Comparison of ENCODE assay signal across 10 cellular contexts in genomic region chr12:114669501-114670256, GRCh38. TPM values are rescaled to one million over a fixed set of nuclear protein-coding genes. Genes with fewer than 3 reads are reported as not detected.
DNase-seq lines count a peak whose midpoint lies in the region; ATAC-seq, FAIRE-seq and TF ChIP-seq lines count a peak whose summit lies in the region.
"Had no signal": no experiment of that assay in that cellular context is flagged by ENCODE, and none has a peak within 500 bp of the region (broad histone marks: within the 10 kb centered on the region; RNA-seq: fewer than 3 reads in every experiment).

No MANE protein-coding gene starts in this region.

- no peak overlapping the region for H4K5ac ChIP-seq in H1 (ENCODE audit: insufficient read length, low read depth, low read length)

- no peak for FAIRE-seq in H1 (lab: Jason Lieb, UNC)

- no peaks in the 10 kb centered on the region for H3K9me3 Mint-ChIP-seq in HFFc6
- H3K9me3 Mint-ChIP-seq: activated T-helper 17 cell treated with anti-CD3 and anti-CD28 coated beads, Interleukin-2, amount 50 U/mL, for 72 hours had no signal

- no peak overlapping the region for H3K9ac ChIP-seq in H1 (replicated peaks in 1 of 4; ENCODE audit: extremely low read depth in 1 of 4, low read depth in 3 of 4, low read length in 3 of 4)

- no peak overlapping the region for H3K14ac ChIP-seq in H1 (ENCODE audit: insufficient read length)

- H3K27me3 ChIP-seq in H1 (replicated peaks in 1 of 4; ENCODE audit: control insufficient read depth in 3 of 4, extremely low read depth in 1 of 4, insufficient read depth in 3 of 4, low read length in 3 of 4), result peaks cover 70 to 91% (median 88%) of the 10 kb centered on the region in 4 experiments

- H3K4me1 ChIP-seq in H1 (replicated peaks in 1 of 4; ENCODE audit: control insufficient read depth in 3 of 4, insufficient read depth in 4 of 4, low read length in 3 of 4) (peaks cover 0 to 48% (median 25%) of the 10 kb centered on the region in 4 experiments; a peak in 6 of 7 replicates), mesodermal cell (ENCODE audit: control insufficient read depth, insufficient read depth, low read length, poor library complexity, severe bottlenecking) (peaks cover 57% of the 10 kb centered on the region)

- no peak overlapping the region for H2AFZ ChIP-seq in H1 (ENCODE audit: low read length)

- peaks cover 5% of the 10 kb centered on the region; the same call in 1 of the 2 replicates for H3K23me2 ChIP-seq in H1 (ENCODE audit: low read depth, low read length)

- peak overlapping the region; percentile 39; the same call in 1 of the 2 replicates for H2BK5ac ChIP-seq in H1 (ENCODE audit: low read depth, low read length)

- no peaks in the 10 kb centered on the region for H3K79me2 ChIP-seq in H1 (ENCODE audit: control insufficient read depth in 1 of 2, insufficient read depth in 2 of 2, low read length in 2 of 2)

- H4K20me1 ChIP-seq in H1 (replicated peaks in 1 of 2; ENCODE audit: control insufficient read depth in 1 of 2, insufficient read depth in 2 of 2, low read length in 2 of 2), result peaks cover 11 to 12% of the 10 kb centered on the region in 2 experiments

- POLR2A ChIA-PET in H1 (lab: Charles Lee; ENCODE audit: partially characterized antibody), result interaction anchor here (1.4 to 5.9 kb wide), 5 partner anchors 9 to 29 kb away, joined by 4 to 45 read pairs (median 6); partner anchors contain the start of gene TBX3

- H3K27me3 Mint-ChIP-seq in HFFc6 (ENCODE audit: insufficient read depth), result peaks cover 35% of the 10 kb centered on the region

- H2BK20ac ChIP-seq in H1 (ENCODE audit: low read length), result no peak overlapping the region; the same call in 1 of the 2 replicates

- no peak overlapping the region for H2AK5ac ChIP-seq in H1 (ENCODE audit: low read depth, low read length)

- no peaks in the 10 kb centered on the region for H3K79me1 ChIP-seq in H1 (ENCODE audit: low read depth, low read length)

- intact Hi-C loops in posterior cingulate gyrus (cut with DNase I), result loop anchor here (5.0 to 10.0 kb wide), 2 partner anchors 495 to 963 kb away; no protein-coding TSS in a partner anchor

- H3K4me3 ChIP-seq in H1 (ENCODE audit: extremely low read depth in 1 of 4, insufficient read depth in 2 of 4, low read depth in 3 of 4, low read length in 4 of 4) (peak overlapping the region in 1 of 4 experiments; percentile 22; a peak in 2 of 8 replicates), mesodermal cell (ENCODE audit: extremely low read depth, insufficient read depth, low read length, poor library complexity, severe bottlenecking) (peak overlapping the region; percentile 23)

- H4K8ac ChIP-seq in H1 (ENCODE audit: extremely low read depth, insufficient read depth, low read length), result no peak overlapping the region

- H3K23ac ChIP-seq in H1 (ENCODE audit: insufficient read length), result no peak overlapping the region

- H3K56ac ChIP-seq in H1 (replicated peaks; ENCODE audit: insufficient read length, low read depth, low read length), result no peak overlapping the region

- TF ChIP-seq POLR2A in H1 (IDR thresholded peaks at IDR 0.05; ENCODE audit: control extremely low read depth in 1 of 2, low read depth in 2 of 2, low read length in 2 of 2), result no peak

- H3K4me1 Mint-ChIP-seq in HFFc6 (ENCODE audit: low read depth), result peaks cover 83% of the 10 kb centered on the region
- H3K4me1 Mint-ChIP-seq: activated T-helper 17 cell treated with anti-CD3 and anti-CD28 coated beads, Interleukin-2, amount 50 U/mL, for 72 hours had no signal

- no peak for TF ChIP-seq EP300 in H1 (IDR thresholded peaks at IDR 0.05; ENCODE audit: borderline replicate concordance in 1 of 2, low read depth in 2 of 2, low read length in 2 of 2)

- H3K4me3 Mint-ChIP-seq in HFFc6, result peak overlapping the region; percentile 99
- H3K4me3 Mint-ChIP-seq: activated T-helper 17 cell treated with anti-CD3 and anti-CD28 coated beads, Interleukin-2, amount 50 U/mL, for 72 hours had no signal

- H2BK12ac ChIP-seq in H1 (ENCODE audit: low read depth, low read length), result peak overlapping the region; percentile 96; the same call in 1 of the 2 replicates

- TF ChIP-seq CTCF in 22Rv1 (IDR thresholded peaks at IDR 0.05) (no peak), HFFc6 (IDR thresholded peaks at IDR 0.05) (no peak), H1 (IDR thresholded peaks at IDR 0.05; ENCODE audit: control extremely low read depth in 1 of 3, insufficient read depth in 1 of 3, low read depth in 1 of 3, low read length in 3 of 3) (no peak)

- H3K9me3 ChIP-seq in H1 (ENCODE audit: insufficient read depth in 2 of 2, low read depth in 1 of 2, low read length in 1 of 2) (no peaks in the 10 kb centered on the region), mesodermal cell (ENCODE audit: control insufficient read depth, low read length) (no peaks in the 10 kb centered on the region)

- CTCF ChIA-PET in H1 (lab: Charles Lee; ENCODE audit: partially characterized antibody), result interaction anchor here (0.6 to 1.4 kb wide), 8 partner anchors 14 to 1119 kb away, joined by 3 to 4 read pairs (median 3); partner anchors contain the start of gene TBX3

- H2BK15ac ChIP-seq in H1 (ENCODE audit: low read length), result no peak overlapping the region

- H3K4ac ChIP-seq in H1 (replicated peaks; ENCODE audit: insufficient read length, low read depth, low read length), result no peak overlapping the region

- peak; percentile 81 for DNase-seq in HFFc6
- peak in 1 of 2 experiments; percentile 59 for DNase-seq in H1 (ENCODE audit: low read depth in 1 of 2, low spot score in 2 of 2)
- no peak for DNase-seq in SHP77 treated with DMSO at 0.1 percent for 48 hours (lab: John Stamatoyannopoulos, UW)
- no peak for DNase-seq in posterior cingulate gyrus
- DNase-seq: NCI-H2227 treated with DMSO at 0.1 percent for 48 hours had no signal

- peak overlapping the region; percentile 99 for H3K27ac ChIP-seq in 22Rv1
- H3K27ac ChIP-seq in H1 (ENCODE audit: low read depth, low read length), result no peak overlapping the region
- H3K27ac ChIP-seq in mesodermal cell (ENCODE audit: low read depth, low read length, severe bottlenecking), result peak overlapping the region; percentile 85

- H3K36me3 ChIP-seq in H1 (ENCODE audit: control insufficient read depth in 2 of 4, insufficient read depth in 4 of 4, low read length in 3 of 4), result no peaks in the 10 kb centered on the region
- H3K36me3 ChIP-seq in mesodermal cell (ENCODE audit: control insufficient read depth, insufficient read depth, low read length), result peaks cover 32% of the 10 kb centered on the region

- TF ChIP-seq RAD21 in H1 (IDR thresholded peaks at IDR 0.05 in 1 of 2, conservative IDR thresholded peaks at IDR 0.05 in 1 of 2; ENCODE audit: low read depth in 2 of 2, low read length in 2 of 2), result no peak

- no peak overlapping the region for H4K91ac ChIP-seq in H1 (replicated peaks; ENCODE audit: insufficient read length, low read length)

- no peak for ATAC-seq in GM21528 (IDR thresholded peaks at IDR 0.05; ENCODE audit: low FRiP score, unreplicated experiment)
- ATAC-seq in GM21737 (IDR thresholded peaks at IDR 0.05; ENCODE audit: unreplicated experiment), result no peak
- ATAC-seq: activated T-helper 17 cell treated with anti-CD3 and anti-CD28 coated beads, Interleukin-2, amount 50 U/mL, for 72 hours had no signal

- H3K36me3 Mint-ChIP-seq in HFFc6 (ENCODE audit: low read depth), result peaks cover 47% of the 10 kb centered on the region

- H3K27ac Mint-ChIP-seq in HFFc6, result peak overlapping the region; percentile 99
- H3K27ac Mint-ChIP-seq: activated T-helper 17 cell treated with anti-CD3 and anti-CD28 coated beads, Interleukin-2, amount 50 U/mL, for 72 hours had no signal

- peak overlapping the region; percentile 56 to 60 for H3K4me2 ChIP-seq in H1 (ENCODE audit: insufficient read depth in 1 of 2, low read depth in 2 of 2, low read length in 2 of 2)

- no peak overlapping the region for H3K18ac ChIP-seq in H1 (ENCODE audit: extremely low read depth, low read length)

- WGBS in H1 (ENCODE audit: extremely low coverage in 1 of 2, insufficient coverage in 1 of 2, insufficient read length in 1 of 2, insufficient replicate concordance in 2 of 2, low coverage in 1 of 2, low lambda C conversion rate in 2 of 2, missing lambda C conversion rate in 1 of 2), 2 experiments, result 3% methylated on average over 31 of the region's 31 CpGs; no CpG with 5 or more reads in 1 of the 2 experiments
- WGBS in mesodermal cell (ENCODE audit: insufficient coverage in 2 of 2), 2 experiments, result 1% methylated on average over 15 to 19 of the region's 31 CpGs

- no peak overlapping the region for H2BK120ac ChIP-seq in H1 (replicated peaks; ENCODE audit: low read depth, low read length)

TF ChIP-seq in H1, 55 proteins besides CTCF, POLR2A, EP300 and RAD21:
- TF ChIP-seq EZH2 (IDR thresholded peaks at IDR 0.05; ENCODE audit: low read depth, low read length, severe bottlenecking) (peak; percentile 90), TCF12 (IDR thresholded peaks at IDR 0.05; ENCODE audit: low read depth, low read length) (0 out of 2 replicates have a peak, but pooled peaks have one; percentile 5), BACH1 (IDR thresholded peaks at IDR 0.05; ENCODE audit: low read length) (no peak), SUZ12 (IDR thresholded peaks at IDR 0.05; ENCODE audit: low read length) (peak; percentile 93), SP1 (IDR thresholded peaks at IDR 0.05; ENCODE audit: low read depth, low read length) (peak; percentile 63), RNF2 (IDR thresholded peaks at IDR 0.05; ENCODE audit: borderline replicate concordance, low read depth, low read length, missing control alignments, poor library complexity, severe bottlenecking) (peak; percentile 99)
TF ChIP-seq in H1: peak in this region for 5.

RNA-seq across cellular contexts. Expression of gene TBX3, which starts 14.3 kb away (rescaled TPM):
- total RNA-seq in HFFc6 (2021; fragmentation: NEBNext Ultra II Directional; extraction: Animal tissue kit (Norgen Biotek cat#: 25700)), result 100 to 1,000 TPM; 108 to 145 (median 127) TPM
- 0.29 and 1.0 TPM in 2 replicates for total RNA-seq in H1 (2021; fragmentation: NEBNext Ultra II Directional; extraction: Animal tissue kit (Norgen Biotek cat#: 25700))
- 0.09 TPM in 2 replicates for polyA plus RNA-seq in H1 (2011; rRNA removed)
- polyA plus RNA-seq in H1 (2011; cell fraction: cytosol; rRNA removed), result 0.09 TPM
- 0.20 TPM for polyA plus RNA-seq in H1 (2011; cell fraction: nucleus; rRNA removed)
- polyA plus RNA-seq in H1 (2012, experiment 1 of 2), result 0.12 to 0.38 TPM (median 0.24 TPM) in 4 replicates
- 0.18 TPM for polyA plus RNA-seq in H1 (2012, experiment 2 of 2)
- polyA plus RNA-seq in H1 (2013, experiment 1 of 2), result 0.30 TPM
- polyA plus RNA-seq in H1 (2013, experiment 2 of 2), result 0.13 TPM
- polyA minus RNA-seq in H1 (2011; rRNA and poly(A)+ RNA removed), result 0.09 TPM in 1 of 2 replicates, not detected in the other
- polyA minus RNA-seq in H1 (2011; cell fraction: cytosol; rRNA and poly(A)+ RNA removed), result 0.73 TPM
- 0.50 TPM for polyA minus RNA-seq in H1 (2011; cell fraction: nucleus; rRNA and poly(A)+ RNA removed)
- polyA plus RNA-seq in mesodermal cell (2013, experiment 1 of 2), result 73.1 TPM
- 94.7 TPM for polyA plus RNA-seq in mesodermal cell (2013, experiment 2 of 2)
- total RNA-seq: activated T-helper 17 cell treated with anti-CD3 and anti-CD28 coated beads, Interleukin-2, amount 50 U/mL, for 72 hours had no signal

Comparison
In these comparisons a context has a peak if more than half of its experiments do, and no peak if none do; other contexts are left out.
1. RNA of gene TBX3, which starts 14.3 kb away (total RNA-seq): 108 to 145 TPM in HFFc6; 0.29 to 1.0 TPM in H1; every median in the first group is over 10 times any median in the second.